8 cellular contexts compared by ENCODE assay signal in genomic region chr21:45152265-45152746, GRCh38.
A peak's percentile ranks its signal among the peaks of the same experiment; 100 is the strongest.
DNase-seq lines count a peak whose midpoint lies in the region; ATAC-seq and TF ChIP-seq lines count a peak whose summit lies in the region.

No MANE protein-coding gene starts in this region.

- H3K36me3 Mint-ChIP-seq in neural crest cell (ENCODE audit: low read depth), result peaks cover 4% of the 10 kb centered on the region

- H3K27ac ChIP-seq in KOPT-K1 (ENCODE audit: low read depth, low read length, poor library complexity, severe bottlenecking) (peak overlapping the region; percentile 65), testis (no peak overlapping the region)

- peaks cover 36% of the 10 kb centered on the region for H3K4me1 Mint-ChIP-seq in neural crest cell

- no peak overlapping the region for H3K4me3 ChIP-seq in testis

- no peaks in the 10 kb centered on the region for H3K27me3 Mint-ChIP-seq in neural crest cell (ENCODE audit: low read depth)

- WGBS in testis, 2 donors, result 84 to 85% methylated on average over 24 of the region's 24 CpGs

- H3K9me3 Mint-ChIP-seq in neural crest cell, result peaks cover 3% of the 10 kb centered on the region

- H3K27me3 ChIP-seq in testis, result no peaks in the 10 kb centered on the region

- peak overlapping the region; percentile 10 for H3K27ac Mint-ChIP-seq in neural crest cell (ENCODE audit: unreplicated experiment)

- H3K36me3 ChIP-seq in KOPT-K1 (ENCODE audit: insufficient read depth, low read length) (no peaks in the 10 kb centered on the region), testis (ENCODE audit: low read depth, missing control alignments) (no peaks in the 10 kb centered on the region)

- no peaks in the 10 kb centered on the region for H3K4me1 ChIP-seq in testis

- peak; percentile 54 to 61 for DNase-seq in activated CD4-positive, alpha-beta T cell treated with anti-CD3 and anti-CD28 coated beads for 4 hours
- peak; percentile 45 for DNase-seq in effector CD8-positive, alpha-beta T cell (lab: John Stamatoyannopoulos, UW)
- DNase-seq in neural crest cell (ENCODE audit: low read depth, low spot score) (peak; percentile 51), testis (peak; percentile 16), cortex of kidney (lab: John Stamatoyannopoulos, UW) (no peak)

- ATAC-seq in HG03135 (IDR thresholded peaks at IDR 0.05; ENCODE audit: unreplicated experiment) (no peak), GM18498 (IDR thresholded peaks at IDR 0.05; ENCODE audit: unreplicated experiment) (no peak)

- intact Hi-C loops in testis (cut with DNase I; ENCODE audit: low total_unique reads), result no loop called here

- no peak for TF ChIP-seq POLR2A in testis (IDR thresholded peaks at IDR 0.05)

- peak; percentile 50 for TF ChIP-seq CTCF in neural crest cell (conservative IDR thresholded peaks at IDR 0.05)
- TF ChIP-seq CTCF in testis (IDR thresholded peaks at IDR 0.05), result no peak

- H3K4me3 Mint-ChIP-seq in neural crest cell, result no peak overlapping the region

- H3K9me3 ChIP-seq in KOPT-K1 (ENCODE audit: insufficient read depth, low read length, poor library complexity, severe bottlenecking) (no peaks in the 10 kb centered on the region), testis (no peaks in the 10 kb centered on the region)
